8 cellular contexts compared by ENCODE assay signal in genomic region chr14:59187802-59188460, GRCh38. TPM values are rescaled to one million over a fixed set of nuclear protein-coding genes. Genes with fewer than 3 reads are reported as not detected.
DNase-seq lines count a peak whose midpoint lies in the region; ATAC-seq, FAIRE-seq and TF ChIP-seq lines count a peak whose summit lies in the region.

No MANE protein-coding gene starts in this region.

- H3K9me3 ChIP-seq in pancreas (no peaks in the 10 kb centered on the region), uterus (no peaks in the 10 kb centered on the region)

- 0% methylated on average over 43 of the region's 43 CpGs for WGBS in pancreas, 2 donors

- no peak for FAIRE-seq in pancreas (lab: Jason Lieb, UNC)

- H3K27me3 Mint-ChIP-seq in activated T-cell treated with anti-CD3 and anti-CD28 coated beads, Interleukin-2, amount 50 U/mL, for 4 hours (ENCODE audit: low read depth): peaks cover 14% of the 10 kb centered on the region

- TF ChIP-seq CTCF in foreskin keratinocyte (conservative IDR thresholded peaks at IDR 0.05): no peak
- no peak for TF ChIP-seq CTCF in pancreas (IDR thresholded peaks at IDR 0.05)
- TF ChIP-seq CTCF in uterus (IDR thresholded peaks at IDR 0.05): no peak

- H3K9me3 Mint-ChIP-seq in activated T-cell treated with anti-CD3 and anti-CD28 coated beads, Interleukin-2, amount 50 U/mL, for 4 hours: no peaks in the 10 kb centered on the region

- ATAC-seq in GM18870 (IDR thresholded peaks at IDR 0.05; ENCODE audit: unreplicated experiment) (peak; percentile 17), HG03139 (IDR thresholded peaks at IDR 0.05; ENCODE audit: unreplicated experiment) (peak; percentile 5), foreskin keratinocyte (peak; percentile 25), pancreas (peak; percentile 9 to 27 (median 18))
- ATAC-seq in activated T-cell treated with anti-CD3 and anti-CD28 coated beads, Interleukin-2, amount 50 U/mL, for 4 hours: peak; percentile 6 to 8

- H3K4me1 ChIP-seq in ACC112 (ENCODE audit: control insufficient read depth, insufficient read depth, low read length, unreplicated experiment) (peaks cover 7% of the 10 kb centered on the region), foreskin keratinocyte (peaks cover 18% of the 10 kb centered on the region), pancreas (peaks cover 13 to 18% (median 17%) of the 10 kb centered on the region in 3 donors), uterus (peaks cover 0 to 8% of the 10 kb centered on the region in 2 donors)

- no peak for TF ChIP-seq POLR2A in uterus (IDR thresholded peaks at IDR 0.05)

- H3K27me3 ChIP-seq in ACC112 (ENCODE audit: insufficient read depth, low read length): peaks cover 8% of the 10 kb centered on the region; the same call in 1 of the 2 replicates
- no peaks in the 10 kb centered on the region for H3K27me3 ChIP-seq in foreskin keratinocyte
- H3K27me3 ChIP-seq in pancreas: no peaks in the 10 kb centered on the region
- H3K27me3 ChIP-seq in uterus: no peaks in the 10 kb centered on the region

- peak overlapping the region; percentile 98 for H3K4me3 ChIP-seq in ACC112 (ENCODE audit: low read depth, low read length)
- peak overlapping the region; percentile 38 to 83 (median 68) for H3K4me3 ChIP-seq in pancreas
- peak overlapping the region; percentile 60 to 98 for H3K4me3 ChIP-seq in uterus

- no peaks in the 10 kb centered on the region for H3K36me3 Mint-ChIP-seq in activated T-cell treated with anti-CD3 and anti-CD28 coated beads, Interleukin-2, amount 50 U/mL, for 4 hours (ENCODE audit: insufficient read depth)

- peak overlapping the region; percentile 94 for H3K4me3 Mint-ChIP-seq in activated T-cell treated with anti-CD3 and anti-CD28 coated beads, Interleukin-2, amount 50 U/mL, for 4 hours

- intact Hi-C loops in pancreas (cut with DNase I) (no loop called here), uterus (cut with DNase I; ENCODE audit: low total_unique reads) (no loop called here)

- H3K27ac ChIP-seq in ACC112 (ENCODE audit: low read depth, low read length) (peak overlapping the region; percentile 7; the same call in 1 of the 2 replicates), foreskin keratinocyte (no peak overlapping the region), pancreas (peak overlapping the region; percentile 67 to 98 (median 97)), uterus (peak overlapping the region; percentile 96 to 99)

- no peaks in the 10 kb centered on the region for H3K36me3 ChIP-seq in ACC112 (ENCODE audit: insufficient read depth, low read length)
- no peaks in the 10 kb centered on the region for H3K36me3 ChIP-seq in pancreas
- no peaks in the 10 kb centered on the region for H3K36me3 ChIP-seq in uterus

- peak; percentile 85 for DNase-seq in NCI-H69 (lab: John Stamatoyannopoulos, UW)
- peak; percentile 7 for DNase-seq in activated T-cell treated with anti-CD3 and anti-CD28 coated beads, Interleukin-2, amount 50 U/mL, for 4 hours
- peak; percentile 9 to 29 for DNase-seq in foreskin keratinocyte
- DNase-seq in pancreas: peak in 3 of 6 donors; percentile 15 to 55 (median 16)
- peak in 1 of 2 donors; percentile 43 for DNase-seq in uterus

- peaks cover 29% of the 10 kb centered on the region for H3K79me2 ChIP-seq in ACC112 (ENCODE audit: control insufficient read depth, insufficient read depth, low read length, unreplicated experiment)

- H3K4me1 Mint-ChIP-seq in activated T-cell treated with anti-CD3 and anti-CD28 coated beads, Interleukin-2, amount 50 U/mL, for 4 hours (ENCODE audit: low read depth): peaks cover 17% of the 10 kb centered on the region

- peak overlapping the region; percentile 92 for H2AFZ ChIP-seq in ACC112 (ENCODE audit: low read length, unreplicated experiment)

RNA-seq across cellular contexts. Expression of gene DAAM1, which starts 0.5 kb away (rescaled TPM):
- total RNA-seq in activated T-cell treated with anti-CD3 and anti-CD28 coated beads, Interleukin-2, amount 50 U/mL, for 4 hours: 1 to 10 TPM; 4.5 to 6.0 (median 5.2) TPM
- total RNA-seq in foreskin keratinocyte: 54.6 and 60.9 TPM in 2 replicates
- polyA plus RNA-seq in foreskin keratinocyte: 21.0 and 24.0 TPM in 2 replicates
- 10 to 100 TPM; 12.8 to 26.7 (median 19.1) TPM for total RNA-seq in pancreas
- polyA plus RNA-seq in pancreas: 10 to 100 TPM in 1 of 2 donors, 1 to 10 TPM in 1; 6.2 to 11.0 TPM
- total RNA-seq in uterus: 10 to 100 TPM; 13.5 to 72.7 (median 46.2) TPM
